Comparison of ENCODE assay signal across 25 cellular contexts in the genomic region with DNA sequence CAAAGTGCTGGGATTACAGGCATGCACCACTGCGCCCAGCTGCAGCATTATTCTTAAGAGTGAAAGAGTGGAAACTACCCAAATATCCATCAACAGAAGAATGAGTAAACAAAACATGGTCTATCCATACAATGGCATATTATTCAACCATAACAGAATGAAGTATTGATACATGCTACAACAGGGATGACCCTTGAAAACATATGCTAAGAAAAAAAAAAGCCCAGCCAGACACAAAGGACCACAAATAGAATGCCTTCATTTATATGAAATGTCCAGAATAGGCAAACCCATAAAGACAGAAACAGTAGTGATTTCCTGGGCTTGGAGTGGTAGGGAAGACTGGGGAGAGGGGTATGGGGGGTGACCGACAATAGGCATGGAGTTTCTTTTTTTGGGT.
"Had no signal": no experiment of that assay in that cellular context is flagged by ENCODE, and none has a peak within 500 bp of the region (broad histone marks: within the 10 kb centered on the region; RNA-seq: fewer than 3 reads in every experiment).

No MANE protein-coding gene starts in this region.

- H3K9me3 Mint-ChIP-seq: dendritic cell treated with granulocyte-macrophage colony-stimulating factor and Interleukin-4, amounts not matched to agents 40 ng/mL and 50 ng/mL, for 4 days had no signal

- H3K36me3 ChIP-seq: colonic mucosa, esophagus squamous epithelium, gastrocnemius medialis, heart left ventricle, prostate gland, right lobe of liver, thyroid gland had no signal

- H3K27me3 ChIP-seq: gastrocnemius medialis, heart left ventricle, hepatocyte, right lobe of liver, thyroid gland had no signal

- H3K4me3 ChIP-seq: colonic mucosa, esophagus squamous epithelium, gastrocnemius medialis, heart left ventricle, hepatocyte, lung, prostate gland, right lobe of liver, thyroid gland had no signal

- H3K27ac ChIP-seq: colonic mucosa, esophagus squamous epithelium, gastrocnemius medialis, heart left ventricle, hepatocyte, parathyroid adenoma, prostate gland, right lobe of liver, thyroid gland had no signal

- H3K9me3 ChIP-seq: colonic mucosa, esophagus squamous epithelium, gastrocnemius medialis, heart left ventricle, prostate gland, right lobe of liver, thyroid gland had no signal

- H3K4me1 Mint-ChIP-seq: central memory CD8-positive, alpha-beta T cell; natural killer cell; stimulated activated naive CD8-positive, alpha-beta T cell treated with anti-CD3 and anti-CD28 coated beads, Interleukin-15, amount 100 ng/mL, for 72 hours had no signal

- H3K27ac Mint-ChIP-seq: dendritic cell treated with granulocyte-macrophage colony-stimulating factor and Interleukin-4, amounts not matched to agents 40 ng/mL and 50 ng/mL, for 4 days; memory B cell; natural killer cell; stimulated activated naive CD8-positive, alpha-beta T cell treated with anti-CD3 and anti-CD28 coated beads, Interleukin-15, amount 100 ng/mL, for 72 hours had no signal

- H3K36me3 Mint-ChIP-seq: memory B cell, natural killer cell had no signal

- DNase-seq: colonic mucosa; effector CD8-positive, alpha-beta T cell; erythroblast; esophagus squamous epithelium; gastrocnemius medialis; heart left ventricle; kidney; natural killer cell; right lobe of liver; small intestine; stimulated activated CD4-positive, alpha-beta T cell treated with anti-CD3 and anti-CD28 coated beads, Interleukin-12 subunit alpha, Interleukin-12 subunit beta, amount 100 ng/mL, for 4 hours; stimulated activated CD4-positive, alpha-beta T cell treated with anti-CD3 and anti-CD28 coated beads, Interleukin-1b, Interleukin-23, amount 100 ng/mL, for 48 hours; stimulated activated CD4-positive, alpha-beta T cell treated with anti-CD3 and anti-CD28 coated beads, Interleukin-4, amount 100 ng/mL, for 1 hour; stimulated activated CD8-positive, alpha-beta memory T cell treated with anti-CD3 and anti-CD28 coated beads, Interleukin-4, amount 100 ng/mL, for 48 hours; stimulated activated naive CD4-positive, alpha-beta T cell; stimulated activated naive CD8-positive, alpha-beta T cell treated with anti-CD3 and anti-CD28 coated beads, Interleukin-15, amount 100 ng/mL, for 72 hours; thyroid gland; trophoblast cell had no signal

- H3K4me1 ChIP-seq: colonic mucosa, esophagus squamous epithelium, gastrocnemius medialis, heart left ventricle, parathyroid adenoma, prostate gland, right lobe of liver had no signal

- H3K9ac ChIP-seq: parathyroid adenoma had no signal

- H3K4me3 Mint-ChIP-seq: central memory CD8-positive, alpha-beta T cell; dendritic cell treated with granulocyte-macrophage colony-stimulating factor and Interleukin-4, amounts not matched to agents 40 ng/mL and 50 ng/mL, for 4 days; memory B cell; natural killer cell; stimulated activated naive CD8-positive, alpha-beta T cell treated with anti-CD3 and anti-CD28 coated beads, Interleukin-15, amount 100 ng/mL, for 72 hours had no signal
